Comparison of ENCODE assay signal across 8 cellular contexts in the genomic region with DNA sequence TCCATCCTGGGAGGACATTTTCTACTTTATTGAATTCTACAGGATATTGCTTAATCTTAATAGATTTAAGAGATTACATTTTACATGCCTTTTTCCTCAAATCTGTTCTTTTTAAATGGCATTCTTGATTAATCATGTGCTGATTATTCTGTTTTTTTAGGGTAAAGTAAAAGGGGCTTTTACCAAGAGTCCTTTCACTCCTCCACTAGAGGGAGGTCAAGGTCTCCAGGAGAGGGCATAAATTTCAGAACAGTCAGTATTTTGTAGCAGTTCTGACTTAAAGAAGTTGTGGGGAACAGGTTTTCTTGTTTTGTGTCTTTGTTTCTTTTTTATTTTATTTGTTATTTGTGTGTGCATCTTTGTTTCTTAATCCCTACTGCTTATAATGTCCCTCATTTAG. TPM values are rescaled to one million over a fixed set of nuclear protein-coding genes. Genes with fewer than 3 reads are reported as not detected.
DNase-seq lines count a peak whose midpoint lies in the region; ATAC-seq and TF ChIP-seq lines count a peak whose summit lies in the region.

No MANE protein-coding gene starts in this region.

- ATAC-seq in GM21528 (IDR thresholded peaks at IDR 0.05; ENCODE audit: low FRiP score, unreplicated experiment) (peak; percentile 43), GM19455 (IDR thresholded peaks at IDR 0.05; ENCODE audit: unreplicated experiment) (no peak), HG02798 (IDR thresholded peaks at IDR 0.05; ENCODE audit: poor library complexity, unreplicated experiment) (no peak)

- peak; percentile 8 for DNase-seq in AG09319 (ENCODE audit: extremely low read depth, low read depth)
- peak; percentile 43 for DNase-seq in RPMI8226
- peak; percentile 76 for DNase-seq in fibroblast of the aortic adventitia (ENCODE audit: low read depth)
- DNase-seq in skeletal muscle cell (ENCODE audit: low read depth) = peak; percentile 1
- no peak for DNase-seq in NCI-H748 treated with DMSO at 0.1 percent for 48 hours (lab: John Stamatoyannopoulos, UW)

- no peak overlapping the region for H3K4me3 ChIP-seq in fibroblast of the aortic adventitia (ENCODE audit: low read depth, low read length)
- no peak overlapping the region for H3K4me3 ChIP-seq in skeletal muscle cell (ENCODE audit: low read depth, low read length)

- TF ChIP-seq CTCF in AG09319 (IDR thresholded peaks at IDR 0.05; ENCODE audit: low read depth, low read length) = peak; percentile 75
- TF ChIP-seq CTCF in fibroblast of the aortic adventitia (IDR thresholded peaks at IDR 0.05; ENCODE audit: insufficient read depth, low read length) = peak; percentile 73

RNA-seq across cellular contexts. Expression of a gene that starts 25.4 kb away (rescaled TPM):
- 28.7 and 55.7 TPM in 2 replicates for total RNA-seq in fibroblast of the aortic adventitia (ENCODE audit: low replicate concordance)
